Comparison of ENCODE assay signal across 8 cellular contexts in the genomic region with DNA sequence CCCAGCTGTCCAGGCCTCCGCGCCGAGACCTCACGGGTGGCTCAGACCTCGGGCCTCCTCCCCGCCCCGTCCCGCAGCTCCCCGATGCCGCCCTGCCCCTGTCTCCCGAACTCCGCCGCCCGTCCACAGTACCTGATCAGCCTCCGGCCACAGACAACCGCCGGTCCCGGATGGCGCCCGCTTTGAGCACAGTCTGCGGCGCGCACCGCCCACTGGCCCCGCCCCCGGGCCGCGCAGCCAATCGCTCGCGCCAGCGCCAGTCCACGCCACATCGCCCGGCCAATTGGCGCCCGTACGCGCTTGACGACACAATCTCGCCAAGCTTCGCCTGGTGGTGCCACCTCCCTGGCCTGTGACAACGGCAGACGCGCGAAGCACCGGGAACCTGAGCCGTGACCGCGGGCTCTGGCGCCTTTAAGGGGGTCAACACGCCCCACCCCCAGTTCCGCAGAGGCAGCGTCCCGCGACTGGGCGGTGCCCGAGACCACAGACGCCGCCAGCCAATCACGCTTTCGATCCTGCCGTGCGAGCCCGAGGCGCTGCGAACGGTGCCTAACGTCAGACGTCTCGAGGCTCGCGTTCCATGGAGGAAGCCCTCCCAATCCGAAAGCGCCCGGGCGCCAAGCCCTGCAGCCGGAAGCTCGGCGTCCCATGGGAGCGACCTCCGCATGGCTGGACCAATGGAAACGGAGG. TPM values are rescaled to one million over a fixed set of nuclear protein-coding genes. Genes with fewer than 3 reads are reported as not detected.
DNase-seq lines count a peak whose midpoint lies in the region; ATAC-seq, FAIRE-seq and TF ChIP-seq lines count a peak whose summit lies in the region.

A gene (minus strand): TSS at position 388 of the 693 bp plus-strand sequence. CDS start 116 bp downstream, at position 272.

- peak within 1 kb of the TSS; percentile 99 for H3K4me3 Mint-ChIP-seq in Caco-2 (ENCODE audit: unreplicated experiment)

- peaks cover 8% of the 10 kb centered on the region; the same call in 1 of the 2 replicates for H3K4me1 ChIP-seq in Caco-2
- H3K4me1 ChIP-seq in effector memory CD4-positive, alpha-beta T cell (ENCODE audit: control insufficient read depth, insufficient read depth, low read length, poor library complexity, severe bottlenecking), result peaks cover 34% of the 10 kb centered on the region

- peak within 1 kb of the TSS; percentile 93 for H3K27ac ChIP-seq in effector memory CD4-positive, alpha-beta T cell (ENCODE audit: insufficient read depth, low read length, poor library complexity, severe bottlenecking)

- H3K27ac Mint-ChIP-seq in Caco-2 (ENCODE audit: unreplicated experiment), result peak within 1 kb of the TSS; percentile 96

- peak; percentile 83 for FAIRE-seq in HTR-8/SVneo (lab: Jason Lieb, UNC)

- H3K9me3 Mint-ChIP-seq in Caco-2 (ENCODE audit: unreplicated experiment), result no peaks in the 10 kb centered on the region

- peaks cover 31% of the 10 kb centered on the region for H3K4me1 Mint-ChIP-seq in Caco-2 (ENCODE audit: low read depth, unreplicated experiment)

- peak; percentile 80 for ATAC-seq in GM21381 (IDR thresholded peaks at IDR 0.05; ENCODE audit: unreplicated experiment)

- no peaks in the 10 kb centered on the region for H3K27me3 ChIP-seq in Caco-2 (replicated peaks; ENCODE audit: control insufficient read depth, insufficient read depth, low read length)
- H3K27me3 ChIP-seq in effector memory CD4-positive, alpha-beta T cell (replicated peaks; ENCODE audit: control insufficient read depth, insufficient read depth, low read length, poor library complexity, severe bottlenecking), result no peaks in the 10 kb centered on the region

- peak within 1 kb of the TSS; percentile 80 for H3K4me3 ChIP-seq in Caco-2 (ENCODE audit: low read depth, low read length)
- H3K4me3 ChIP-seq in effector memory CD4-positive, alpha-beta T cell (ENCODE audit: insufficient read depth, low read depth, low read length, poor library complexity, severe bottlenecking), result peak within 1 kb of the TSS; percentile 81

- H3K9me3 ChIP-seq in Caco-2, result no peaks in the 10 kb centered on the region
- no peaks in the 10 kb centered on the region for H3K9me3 ChIP-seq in effector memory CD4-positive, alpha-beta T cell (ENCODE audit: control insufficient read depth, low read length)

- BruUV-seq in Caco-2 (replicated peaks; lab: Mats Ljungman, UMichigan), result no TSS peak

- DNase-seq in Caco-2 (peak; percentile 100), HTR-8/SVneo (ENCODE audit: insufficient read length, low spot score) (peak; percentile 91), NOMO-1 treated with DMSO at 0.1 percent for 48 hours (lab: John Stamatoyannopoulos, UW; ENCODE audit: unreplicated experiment) (peak; percentile 100), medulla oblongata (ENCODE audit: extremely low spot score) (peak; percentile 98)
- DNase-seq in activated CD8-positive, alpha-beta memory T cell treated with anti-CD3 and anti-CD28 coated beads for 4 hours (ENCODE audit: low read depth in 2 of 2), result peak; percentile 93 to 94
- peak; percentile 96 for DNase-seq in effector memory CD4-positive, alpha-beta T cell
- DNase-seq in stimulated activated CD4-positive, alpha-beta T cell treated with anti-CD3 and anti-CD28 coated beads, TNF-alpha, amount 100 ng/mL, for 48 hours (ENCODE audit: low read depth in 3 of 3), result peak; percentile 92 to 95 (median 92)

- peaks cover 3% of the 10 kb centered on the region; the same call in 1 of the 2 replicates for H3K36me3 ChIP-seq in Caco-2 (ENCODE audit: control insufficient read depth, insufficient read depth, low read length)
- H3K36me3 ChIP-seq in effector memory CD4-positive, alpha-beta T cell (ENCODE audit: control insufficient read depth, insufficient read depth, low read length), result peaks cover 4% of the 10 kb centered on the region

- H3K27me3 Mint-ChIP-seq in Caco-2 (ENCODE audit: insufficient read depth, unreplicated experiment), result no peaks in the 10 kb centered on the region

- CTCF ChIA-PET in Caco-2 (lab: Charles Lee), result interaction anchor here (0.5 to 1.5 kb wide), 7 partner anchors 10 to 445 kb away, joined by 3 to 7 read pairs (median 3); no protein-coding TSS in a partner anchor

- TF ChIP-seq CTCF in Caco-2 (IDR thresholded peaks at IDR 0.05; ENCODE audit: insufficient read depth in 1 of 2, low read depth in 1 of 2, low read length in 1 of 2, severe bottlenecking in 1 of 2, unreplicated experiment in 1 of 2), result no peak

- POLR2A ChIA-PET in Caco-2 (lab: Charles Lee), result interaction anchor here (0.6 to 3.5 kb wide), 27 partner anchors 11 to 502 kb away, joined by 3 to 73 read pairs (median 4); a partner anchor contains a TSS

- intact Hi-C loops in Caco-2 (cut with micrococcal nuclease; ENCODE audit: unreplicated experiment), result loop anchor here (1.0 to 2.0 kb wide), 3 partner anchors 26 to 119 kb away; no protein-coding TSS in a partner anchor

- H3K36me3 Mint-ChIP-seq in Caco-2 (ENCODE audit: insufficient read depth, unreplicated experiment), result peaks cover 87% of the 10 kb centered on the region

RNA-seq across cellular contexts. Expression of the gene that starts here (rescaled TPM):
- total RNA-seq in Caco-2 (2022), result 121 and 133 TPM in 2 replicates

Comparison
In these comparisons a context has a peak if more than half of its experiments do, and no peak if none do; other contexts are left out.
1. Peak in every context shown above with its lines: DNase-seq, ATAC-seq, H3K4me3 ChIP-seq and H3K27ac ChIP-seq.